1 cellular context compared by ENCODE assay signal in the genomic region with DNA sequence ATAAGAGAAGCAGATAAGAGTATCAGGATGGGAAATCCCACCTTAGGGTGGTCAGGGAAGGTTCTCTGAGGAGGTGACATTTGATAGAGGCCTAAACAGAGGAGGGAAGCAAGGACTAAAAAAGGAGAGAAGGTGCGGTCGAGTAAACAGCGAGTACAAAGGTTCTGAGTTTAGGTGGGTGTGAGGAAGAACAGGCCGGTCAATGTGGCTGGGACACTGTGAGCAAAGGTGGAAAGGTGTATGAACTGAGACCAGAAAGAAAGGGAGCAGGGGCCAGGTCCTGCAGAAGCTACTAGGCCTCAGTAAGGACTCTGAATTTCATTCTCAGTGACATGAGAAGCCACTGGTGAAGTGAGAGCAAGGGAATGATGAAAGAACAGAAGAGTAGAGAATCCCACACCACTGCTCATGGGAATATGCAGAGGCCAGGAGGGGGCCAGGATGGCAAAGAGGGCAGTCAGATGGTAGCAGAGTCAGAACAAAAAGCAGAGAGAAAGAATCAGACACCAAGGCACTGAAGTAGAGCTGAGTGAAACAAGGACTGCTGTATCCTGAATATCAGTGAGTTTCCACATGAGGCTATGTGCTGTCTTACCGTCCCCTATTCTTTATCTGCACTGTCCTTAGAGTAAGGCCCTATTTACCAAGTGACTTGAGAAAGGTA.
TF ChIP-seq lines count a peak whose summit lies in the region.

No MANE protein-coding gene starts in this region.

TF ChIP-seq in GM23338, 12 proteins besides CTCF, POLR2A, EP300 and RAD21 (continued from another document):
- TF ChIP-seq, protein P1, sequence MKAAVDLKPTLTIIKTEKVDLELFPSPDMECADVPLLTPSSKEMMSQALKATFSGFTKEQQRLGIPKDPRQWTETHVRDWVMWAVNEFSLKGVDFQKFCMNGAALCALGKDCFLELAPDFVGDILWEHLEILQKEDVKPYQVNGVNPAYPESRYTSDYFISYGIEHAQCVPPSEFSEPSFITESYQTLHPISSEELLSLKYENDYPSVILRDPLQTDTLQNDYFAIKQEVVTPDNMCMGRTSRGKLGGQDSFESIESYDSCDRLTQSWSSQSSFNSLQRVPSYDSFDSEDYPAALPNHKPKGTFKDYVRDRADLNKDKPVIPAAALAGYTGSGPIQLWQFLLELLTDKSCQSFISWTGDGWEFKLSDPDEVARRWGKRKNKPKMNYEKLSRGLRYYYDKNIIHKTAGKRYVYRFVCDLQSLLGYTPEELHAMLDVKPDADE (IDR thresholded peaks at IDR 0.05): no peak
- TF ChIP-seq, protein P2, sequence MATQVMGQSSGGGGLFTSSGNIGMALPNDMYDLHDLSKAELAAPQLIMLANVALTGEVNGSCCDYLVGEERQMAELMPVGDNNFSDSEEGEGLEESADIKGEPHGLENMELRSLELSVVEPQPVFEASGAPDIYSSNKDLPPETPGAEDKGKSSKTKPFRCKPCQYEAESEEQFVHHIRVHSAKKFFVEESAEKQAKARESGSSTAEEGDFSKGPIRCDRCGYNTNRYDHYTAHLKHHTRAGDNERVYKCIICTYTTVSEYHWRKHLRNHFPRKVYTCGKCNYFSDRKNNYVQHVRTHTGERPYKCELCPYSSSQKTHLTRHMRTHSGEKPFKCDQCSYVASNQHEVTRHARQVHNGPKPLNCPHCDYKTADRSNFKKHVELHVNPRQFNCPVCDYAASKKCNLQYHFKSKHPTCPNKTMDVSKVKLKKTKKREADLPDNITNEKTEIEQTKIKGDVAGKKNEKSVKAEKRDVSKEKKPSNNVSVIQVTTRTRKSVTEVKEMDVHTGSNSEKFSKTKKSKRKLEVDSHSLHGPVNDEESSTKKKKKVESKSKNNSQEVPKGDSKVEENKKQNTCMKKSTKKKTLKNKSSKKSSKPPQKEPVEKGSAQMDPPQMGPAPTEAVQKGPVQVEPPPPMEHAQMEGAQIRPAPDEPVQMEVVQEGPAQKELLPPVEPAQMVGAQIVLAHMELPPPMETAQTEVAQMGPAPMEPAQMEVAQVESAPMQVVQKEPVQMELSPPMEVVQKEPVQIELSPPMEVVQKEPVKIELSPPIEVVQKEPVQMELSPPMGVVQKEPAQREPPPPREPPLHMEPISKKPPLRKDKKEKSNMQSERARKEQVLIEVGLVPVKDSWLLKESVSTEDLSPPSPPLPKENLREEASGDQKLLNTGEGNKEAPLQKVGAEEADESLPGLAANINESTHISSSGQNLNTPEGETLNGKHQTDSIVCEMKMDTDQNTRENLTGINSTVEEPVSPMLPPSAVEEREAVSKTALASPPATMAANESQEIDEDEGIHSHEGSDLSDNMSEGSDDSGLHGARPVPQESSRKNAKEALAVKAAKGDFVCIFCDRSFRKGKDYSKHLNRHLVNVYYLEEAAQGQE (IDR thresholded peaks at IDR 0.05; ENCODE audit: unreplicated experiment): no peak
- TF ChIP-seq, protein P3, sequence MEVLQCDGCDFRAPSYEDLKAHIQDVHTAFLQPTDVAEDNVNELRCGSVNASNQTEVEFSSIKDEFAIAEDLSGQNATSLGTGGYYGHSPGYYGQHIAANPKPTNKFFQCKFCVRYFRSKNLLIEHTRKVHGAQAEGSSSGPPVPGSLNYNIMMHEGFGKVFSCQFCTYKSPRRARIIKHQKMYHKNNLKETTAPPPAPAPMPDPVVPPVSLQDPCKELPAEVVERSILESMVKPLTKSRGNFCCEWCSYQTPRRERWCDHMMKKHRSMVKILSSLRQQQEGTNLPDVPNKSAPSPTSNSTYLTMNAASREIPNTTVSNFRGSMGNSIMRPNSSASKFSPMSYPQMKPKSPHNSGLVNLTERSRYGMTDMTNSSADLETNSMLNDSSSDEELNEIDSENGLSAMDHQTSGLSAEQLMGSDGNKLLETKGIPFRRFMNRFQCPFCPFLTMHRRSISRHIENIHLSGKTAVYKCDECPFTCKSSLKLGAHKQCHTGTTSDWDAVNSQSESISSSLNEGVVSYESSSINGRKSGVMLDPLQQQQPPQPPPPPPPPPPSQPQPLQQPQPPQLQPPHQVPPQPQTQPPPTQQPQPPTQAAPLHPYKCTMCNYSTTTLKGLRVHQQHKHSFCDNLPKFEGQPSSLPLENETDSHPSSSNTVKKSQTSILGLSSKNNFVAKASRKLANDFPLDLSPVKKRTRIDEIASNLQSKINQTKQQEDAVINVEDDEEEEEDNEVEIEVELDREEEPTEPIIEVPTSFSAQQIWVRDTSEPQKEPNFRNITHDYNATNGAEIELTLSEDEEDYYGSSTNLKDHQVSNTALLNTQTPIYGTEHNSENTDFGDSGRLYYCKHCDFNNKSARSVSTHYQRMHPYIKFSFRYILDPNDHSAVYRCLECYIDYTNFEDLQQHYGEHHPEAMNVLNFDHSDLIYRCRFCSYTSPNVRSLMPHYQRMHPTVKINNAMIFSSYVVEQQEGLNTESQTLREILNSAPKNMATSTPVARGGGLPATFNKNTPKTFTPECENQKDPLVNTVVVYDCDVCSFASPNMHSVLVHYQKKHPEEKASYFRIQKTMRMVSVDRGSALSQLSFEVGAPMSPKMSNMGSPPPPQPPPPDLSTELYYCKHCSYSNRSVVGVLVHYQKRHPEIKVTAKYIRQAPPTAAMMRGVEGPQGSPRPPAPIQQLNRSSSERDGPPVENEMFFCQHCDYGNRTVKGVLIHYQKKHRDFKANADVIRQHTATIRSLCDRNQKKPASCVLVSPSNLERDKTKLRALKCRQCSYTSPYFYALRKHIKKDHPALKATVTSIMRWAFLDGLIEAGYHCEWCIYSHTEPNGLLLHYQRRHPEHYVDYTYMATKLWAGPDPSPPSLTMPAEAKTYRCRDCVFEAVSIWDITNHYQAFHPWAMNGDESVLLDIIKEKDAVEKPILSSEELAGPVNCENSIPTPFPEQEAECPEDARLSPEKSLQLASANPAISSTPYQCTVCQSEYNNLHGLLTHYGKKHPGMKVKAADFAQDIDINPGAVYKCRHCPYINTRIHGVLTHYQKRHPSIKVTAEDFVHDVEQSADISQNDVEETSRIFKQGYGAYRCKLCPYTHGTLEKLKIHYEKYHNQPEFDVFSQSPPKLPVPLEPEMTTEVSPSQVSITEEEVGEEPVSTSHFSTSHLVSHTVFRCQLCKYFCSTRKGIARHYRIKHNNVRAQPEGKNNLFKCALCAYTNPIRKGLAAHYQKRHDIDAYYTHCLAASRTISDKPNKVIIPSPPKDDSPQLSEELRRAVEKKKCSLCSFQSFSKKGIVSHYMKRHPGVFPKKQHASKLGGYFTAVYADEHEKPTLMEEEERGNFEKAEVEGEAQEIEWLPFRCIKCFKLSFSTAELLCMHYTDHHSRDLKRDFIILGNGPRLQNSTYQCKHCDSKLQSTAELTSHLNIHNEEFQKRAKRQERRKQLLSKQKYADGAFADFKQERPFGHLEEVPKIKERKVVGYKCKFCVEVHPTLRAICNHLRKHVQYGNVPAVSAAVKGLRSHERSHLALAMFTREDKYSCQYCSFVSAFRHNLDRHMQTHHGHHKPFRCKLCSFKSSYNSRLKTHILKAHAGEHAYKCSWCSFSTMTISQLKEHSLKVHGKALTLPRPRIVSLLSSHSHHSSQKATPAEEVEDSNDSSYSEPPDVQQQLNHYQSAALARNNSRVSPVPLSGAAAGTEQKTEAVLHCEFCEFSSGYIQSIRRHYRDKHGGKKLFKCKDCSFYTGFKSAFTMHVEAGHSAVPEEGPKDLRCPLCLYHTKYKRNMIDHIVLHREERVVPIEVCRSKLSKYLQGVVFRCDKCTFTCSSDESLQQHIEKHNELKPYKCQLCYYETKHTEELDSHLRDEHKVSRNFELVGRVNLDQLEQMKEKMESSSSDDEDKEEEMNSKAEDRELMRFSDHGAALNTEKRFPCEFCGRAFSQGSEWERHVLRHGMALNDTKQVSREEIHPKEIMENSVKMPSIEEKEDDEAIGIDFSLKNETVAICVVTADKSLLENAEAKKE (CRISPR knock-in tag; IDR thresholded peaks at IDR 0.05): no peak
- TF ChIP-seq CREB1 (CRISPR knock-in tag; IDR thresholded peaks at IDR 0.05; ENCODE audit: low read depth): no peak
- TF ChIP-seq JUNB (IDR thresholded peaks at IDR 0.05; ENCODE audit: unreplicated experiment): no peak
- TF ChIP-seq ZNF331 (CRISPR knock-in tag; IDR thresholded peaks at IDR 0.05; ENCODE audit: low read depth): no peak
- no peak for TF ChIP-seq STAT1 (IDR thresholded peaks at IDR 0.05; ENCODE audit: unreplicated experiment)
- no peak for TF ChIP-seq EZH2 (IDR thresholded peaks at IDR 0.05; ENCODE audit: low read depth, unreplicated experiment)
- TF ChIP-seq ZNF114 (CRISPR knock-in tag; IDR thresholded peaks at IDR 0.05): no peak
